35 cellular contexts compared by ENCODE assay signal in genomic region chr10:105237685-105238084, GRCh38.
"Had no signal": no experiment of that assay in that cellular context is flagged by ENCODE, and none has a peak within 500 bp of the region (broad histone marks: within the 10 kb centered on the region; RNA-seq: fewer than 3 reads in every experiment).

No MANE protein-coding gene starts in this region.

- H3K27ac ChIP-seq: KMS-11 had no signal

- DNase-seq: Karpas-422, Kasumi-1, MG63, MM.1S, MV-4-11, NCI-H1048, NCI-H1092, NCI-H1092 treated with DMSO at 0.1 percent for 48 hours, NCI-H1105, NCI-H1105 treated with DMSO at 0.1 percent for 48 hours, NCI-H1417, NCI-H1417 treated with DMSO at 0.1 percent for 48 hours, NCI-H1436, NCI-H1436 treated with DMSO at 0.1 percent for 48 hours, NCI-H146, NCI-H1694, NCI-H1694 treated with DMSO at 0.1 percent for 48 hours, NCI-H187, NCI-H187 treated with DMSO at 0.1 percent for 48 hours, NCI-H1930, NCI-H2029, NCI-H2029 treated with DMSO at 0.1 percent for 48 hours, NCI-H2081, NCI-H2081 treated with DMSO at 0.1 percent for 48 hours, NCI-H2107, NCI-H2171, NCI-H2171 treated with DMSO at 0.1 percent for 48 hours, NCI-H2227 treated with DMSO at 0.1 percent for 48 hours, NCI-H226, NCI-H345, NCI-H446, NCI-H446 treated with DMSO at 0.1 percent for 48 hours, NCI-H510A, NCI-H510A treated with DMSO at 0.1 percent for 48 hours had no signal

- H3K4me3 ChIP-seq: MG63 had no signal

- H3K36me3 ChIP-seq: MG63 had no signal

- H3K27me3 ChIP-seq: MG63 had no signal

- H3K9me3 ChIP-seq: MG63 had no signal
